ENCODE assay signal across 19 cellular contexts in genomic region chr18:12747530-12748315, GRCh38. TPM values are rescaled to one million over a fixed set of nuclear protein-coding genes. Genes with fewer than 3 reads are reported as not detected.
DNase-seq lines count a peak whose midpoint lies in the region; ATAC-seq, FAIRE-seq and TF ChIP-seq lines count a peak whose summit lies in the region.
"Had no signal": no experiment of that assay in that cellular context is flagged by ENCODE, and none has a peak within 500 bp of the region (broad histone marks: within the 10 kb centered on the region; RNA-seq: fewer than 3 reads in every experiment).

No MANE protein-coding gene starts in this region.

- H3K79me2 ChIP-seq in DND-41 (ENCODE audit: insufficient read depth, low read length) (peaks cover 31% of the 10 kb centered on the region), astrocyte (ENCODE audit: insufficient read depth, low read length) (no peaks in the 10 kb centered on the region), Karpas-422 (ENCODE audit: low read length) (no peaks in the 10 kb centered on the region)

- H3K9me3 ChIP-seq in DND-41 (ENCODE audit: insufficient read depth, low read length, severe bottlenecking) (no peaks in the 10 kb centered on the region), KOPT-K1 (ENCODE audit: insufficient read depth, low read length, poor library complexity, severe bottlenecking) (no peaks in the 10 kb centered on the region), astrocyte (ENCODE audit: insufficient read depth, low read depth, low read length) (no peaks in the 10 kb centered on the region), Karpas-422 (ENCODE audit: low read length) (no peaks in the 10 kb centered on the region)

- FAIRE-seq in astrocyte (lab: Jason Lieb, UNC), result no peak

- H3K4me3 Mint-ChIP-seq in astrocyte (ENCODE audit: unreplicated experiment), result no peak overlapping the region
- H3K4me3 Mint-ChIP-seq: CD4-positive, alpha-beta T cell had no signal

- in situ Hi-C loops in brain microvascular endothelial cell (cut with HindIII; ENCODE audit: low pct_ligation_motif_present, low sequenced_read_pairs), result no loop called here

- H3K9me2 ChIP-seq in Karpas-422 (replicated peaks; ENCODE audit: insufficient read depth, low read length), result no peaks in the 10 kb centered on the region

- H3K4me2 ChIP-seq in DND-41 (ENCODE audit: insufficient read depth, low read length), result no peak overlapping the region
- H3K4me2 ChIP-seq in astrocyte (ENCODE audit: low read length), result no peak overlapping the region
- H3K4me2 ChIP-seq in Karpas-422 (ENCODE audit: low read depth, low read length, poor library complexity, severe bottlenecking), result no peak overlapping the region
- H3K4me2 ChIP-seq: PC-9 had no signal

- H3K27me3 Mint-ChIP-seq in astrocyte (ENCODE audit: low read depth, unreplicated experiment), result no peaks in the 10 kb centered on the region
- H3K27me3 Mint-ChIP-seq: CD4-positive, alpha-beta T cell had no signal

- no peaks in the 10 kb centered on the region for H3K36me3 Mint-ChIP-seq in astrocyte (ENCODE audit: low read depth, unreplicated experiment)

- ATAC-seq in DND-41 (ENCODE audit: insufficient read depth, low read depth) (no peak), HG03571 (IDR thresholded peaks at IDR 0.05; ENCODE audit: unreplicated experiment) (no peak), HG02642 (IDR thresholded peaks at IDR 0.05; ENCODE audit: poor library complexity, unreplicated experiment) (no peak)
- ATAC-seq: Right ventricle myocardium inferior, SK-N-SH treated with all-trans-retinoic acid at 6 μM for 48 hours had no signal

- no peak for TF ChIP-seq CTCF in DND-41 (IDR thresholded peaks at IDR 0.05; ENCODE audit: borderline replicate concordance, extremely low read depth, low read length, poor library complexity, severe bottlenecking)
- no peak for TF ChIP-seq CTCF in astrocyte (IDR thresholded peaks at IDR 0.05; ENCODE audit: insufficient read depth, low read depth, low read length)
- no peak for TF ChIP-seq CTCF in brain microvascular endothelial cell (IDR thresholded peaks at IDR 0.05; ENCODE audit: low read depth, low read length, missing control alignments)

- H3K27ac Mint-ChIP-seq in astrocyte (ENCODE audit: unreplicated experiment), result peak overlapping the region; percentile 56
- H3K27ac Mint-ChIP-seq: CD4-positive, alpha-beta T cell had no signal

- no peak overlapping the region for H3K4me3 ChIP-seq in DND-41 (ENCODE audit: low read depth in 1 of 2, low read length in 2 of 2)
- no peak overlapping the region for H3K4me3 ChIP-seq in astrocyte (ENCODE audit: insufficient read depth, low read depth, low read length)
- no peak overlapping the region for H3K4me3 ChIP-seq in brain microvascular endothelial cell (ENCODE audit: low read depth, low read length)
- no peak overlapping the region for H3K4me3 ChIP-seq in Karpas-422 (ENCODE audit: low read length)
- H3K4me3 ChIP-seq: PC-9 had no signal

- H4K20me1 ChIP-seq in DND-41 (ENCODE audit: insufficient read depth, low read length) (no peaks in the 10 kb centered on the region), astrocyte (ENCODE audit: insufficient read depth, low read length) (no peaks in the 10 kb centered on the region), Karpas-422 (ENCODE audit: insufficient read depth, low read depth, low read length) (no peaks in the 10 kb centered on the region)

- H2AFZ ChIP-seq in DND-41 (ENCODE audit: low read depth, low read length) (no peak overlapping the region), astrocyte (ENCODE audit: low read depth, low read length) (no peak overlapping the region), Karpas-422 (ENCODE audit: low read length) (no peak overlapping the region)
- H2AFZ ChIP-seq: PC-9 had no signal

- H3K27me3 ChIP-seq in DND-41 (ENCODE audit: insufficient read depth, low read length, poor library complexity) (no peaks in the 10 kb centered on the region), astrocyte (ENCODE audit: insufficient read depth, low read length) (no peaks in the 10 kb centered on the region), brain microvascular endothelial cell (replicated peaks) (no peaks in the 10 kb centered on the region), Karpas-422 (ENCODE audit: low read length) (no peaks in the 10 kb centered on the region)

- H3K27ac ChIP-seq in DND-41 (ENCODE audit: low read length) (peak overlapping the region; percentile 99), KOPT-K1 (ENCODE audit: low read depth, low read length, poor library complexity, severe bottlenecking) (peak overlapping the region; percentile 99), astrocyte (ENCODE audit: low read depth, low read length) (no peak overlapping the region), brain microvascular endothelial cell (no peak overlapping the region), Karpas-422 (ENCODE audit: low read length) (no peak overlapping the region)
- H3K27ac ChIP-seq: PC-9 had no signal

- DNase-seq in DND-41, result peak; percentile 51
- peak; percentile 42 for DNase-seq in astrocyte (ENCODE audit: low read depth)
- peak; percentile 89 for DNase-seq in myocyte (ENCODE audit: low read depth)
- no peak for DNase-seq in brain microvascular endothelial cell
- no peak for DNase-seq in Karpas-422
- DNase-seq: ACHN; CD4-positive, alpha-beta T cell; GOT3; NCI-H1436; NCI-H2029; NCI-H2171; NCI-H446 treated with DMSO at 0.1 percent for 48 hours; PC-9; T-helper 1 cell had no signal

- H3K36me3 ChIP-seq in DND-41 (ENCODE audit: insufficient read depth, low read length), result peaks cover 71% of the 10 kb centered on the region
- H3K36me3 ChIP-seq in KOPT-K1 (ENCODE audit: insufficient read depth, low read length), result peaks cover 44% of the 10 kb centered on the region
- H3K36me3 ChIP-seq in astrocyte (ENCODE audit: insufficient read depth, low read length), result no peaks in the 10 kb centered on the region
- H3K36me3 ChIP-seq in brain microvascular endothelial cell (replicated peaks), result no peaks in the 10 kb centered on the region
- no peaks in the 10 kb centered on the region for H3K36me3 ChIP-seq in Karpas-422 (ENCODE audit: insufficient read depth, low read length)

- H3K4me1 Mint-ChIP-seq in astrocyte (ENCODE audit: low read depth, unreplicated experiment), result peaks cover 19% of the 10 kb centered on the region

- peaks cover 2% of the 10 kb centered on the region for H3K9me3 Mint-ChIP-seq in astrocyte (ENCODE audit: unreplicated experiment)
- H3K9me3 Mint-ChIP-seq: CD4-positive, alpha-beta T cell had no signal

- H3K4me1 ChIP-seq in DND-41 (ENCODE audit: insufficient read depth, low read length) (peaks cover 61% of the 10 kb centered on the region), astrocyte (ENCODE audit: insufficient read depth, low read length) (no peaks in the 10 kb centered on the region), Karpas-422 (ENCODE audit: low read length) (peaks cover 14% of the 10 kb centered on the region; the same call in 1 of the 2 replicates)

- H3K9ac ChIP-seq in DND-41 (ENCODE audit: low read depth, low read length), result peak overlapping the region; percentile 49
- H3K9ac ChIP-seq in astrocyte (ENCODE audit: low read length), result no peak overlapping the region
- H3K9ac ChIP-seq in Karpas-422 (ENCODE audit: low read length), result no peak overlapping the region

RNA-seq across cellular contexts. Expression of gene PSMG2, which starts 44.9 kb away (rescaled TPM):
- 57.4 and 60.1 TPM in 2 replicates for total RNA-seq in astrocyte
- total RNA-seq in myocyte, result 50.1 and 54.1 TPM in 2 replicates
- polyA plus RNA-seq in myocyte (2012), result 41.9 TPM
- total RNA-seq in Karpas-422 (2014; rRNA removed; shearing (Covaris generic); ENCODE audit: low replicate concordance), result 51.1 and 125 TPM in 2 replicates

RNA-seq across cellular contexts. Expression of gene CEP76, which starts 45.2 kb away (rescaled TPM):
- total RNA-seq in astrocyte (7.5 and 9.5 TPM in 2 replicates), myocyte (5.8 and 9.7 TPM in 2 replicates)
- polyA plus RNA-seq in myocyte (2012), result 3.3 TPM
- total RNA-seq in Karpas-422 (2014; rRNA removed; shearing (Covaris generic); ENCODE audit: low replicate concordance), result 13.1 and 13.5 TPM in 2 replicates

Comparison
In these comparisons a context has a peak if more than half of its experiments do, and no peak if none do; other contexts are left out.
1. DNase-seq: peak in DND-41 (single experiment), astrocyte (single experiment) and myocyte (single experiment); none in brain microvascular endothelial cell (single experiment) and Karpas-422 (single experiment).
2. H3K27ac ChIP-seq: peak in DND-41 (single experiment) and KOPT-K1 (single experiment); none in astrocyte (single experiment), brain microvascular endothelial cell (single experiment) and Karpas-422 (single experiment).